ENCODE assay signal across 9 cellular contexts in the genomic region with DNA sequence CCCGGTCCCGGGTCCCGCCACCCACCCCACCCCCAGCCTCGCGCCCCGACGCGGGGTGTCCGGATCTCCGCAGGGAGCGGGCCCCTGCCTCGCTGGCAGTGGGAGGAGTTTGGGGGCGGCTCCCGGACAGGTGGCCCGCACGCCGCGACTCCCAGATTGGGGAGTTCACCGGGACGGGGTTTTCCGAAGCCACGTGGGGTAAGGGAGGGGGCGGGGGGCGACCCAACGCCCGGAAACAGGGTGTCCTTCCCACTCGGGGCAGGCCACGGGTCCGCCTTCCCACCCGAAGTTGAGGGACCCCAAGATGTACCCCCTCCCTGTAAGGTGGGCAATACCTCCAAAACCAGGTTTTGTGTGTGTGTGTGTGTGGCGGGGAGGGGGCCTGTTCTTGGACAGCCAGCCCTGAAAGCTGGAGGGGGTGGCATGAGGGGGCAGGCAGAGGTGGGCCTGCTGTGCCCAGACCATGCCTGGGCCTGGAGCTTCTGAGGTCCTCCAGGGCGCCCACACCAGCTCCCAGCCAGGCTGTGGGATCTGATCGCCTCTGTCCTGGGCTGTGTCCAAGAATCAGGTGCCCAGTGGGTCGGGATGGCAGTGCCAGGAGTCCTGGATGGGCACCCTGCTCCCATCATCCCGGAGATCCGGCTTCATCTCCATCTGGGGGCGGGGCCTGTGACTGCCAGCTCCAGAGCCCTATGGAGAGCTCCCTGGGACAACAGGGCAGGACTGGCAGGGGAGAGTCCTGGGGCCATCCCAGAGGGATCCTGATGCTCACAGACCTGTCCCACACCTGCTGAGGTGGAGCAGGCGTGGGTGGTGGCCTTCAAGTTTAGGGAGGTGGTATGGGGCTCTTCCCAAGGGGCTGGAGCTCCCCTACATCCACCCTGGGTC. TPM values are rescaled to one million over a fixed set of nuclear protein-coding genes. Genes with fewer than 3 reads are reported as not detected.
DNase-seq lines count a peak whose midpoint lies in the region; ATAC-seq lines count a peak whose summit lies in the region.
"Had no signal": no experiment of that assay in that cellular context is flagged by ENCODE, and none has a peak within 500 bp of the region (broad histone marks: within the 10 kb centered on the region; RNA-seq: fewer than 3 reads in every experiment).

No MANE protein-coding gene starts in this region.

- H3K27ac Mint-ChIP-seq in activated CD4-positive, alpha-beta memory T cell treated with anti-CD3 and anti-CD28 coated beads, Interleukin-2, amount 10 ng/mL, durations not matched to agents 7 days and 5 days: peak overlapping the region; percentile 40
- peak overlapping the region; percentile 94 for H3K27ac Mint-ChIP-seq in stimulated activated effector memory CD8-positive, alpha-beta T cell treated with anti-CD3 and anti-CD28 coated beads, Interleukin-12 subunit alpha, Interleukin-12 subunit beta, amount 100 ng/mL, for 72 hours

- no peaks in the 10 kb centered on the region for H3K9me3 Mint-ChIP-seq in activated CD4-positive, alpha-beta memory T cell treated with anti-CD3 and anti-CD28 coated beads, Interleukin-2, amount 10 ng/mL, durations not matched to agents 7 days and 5 days
- H3K9me3 Mint-ChIP-seq in stimulated activated effector memory CD8-positive, alpha-beta T cell treated with anti-CD3 and anti-CD28 coated beads, Interleukin-12 subunit alpha, Interleukin-12 subunit beta, amount 100 ng/mL, for 72 hours: no peaks in the 10 kb centered on the region

- in situ Hi-C loops in KBM-7 (cut with MboI; ENCODE audit: low pct_unique_long_range_greater_than_20kb, low sequenced_read_pairs): no loop called here

- H3K27me3 ChIP-seq in effector memory CD4-positive, alpha-beta T cell (replicated peaks; ENCODE audit: control insufficient read depth, insufficient read depth, low read length, poor library complexity, severe bottlenecking): no peaks in the 10 kb centered on the region

- H3K27ac ChIP-seq in effector memory CD4-positive, alpha-beta T cell (ENCODE audit: insufficient read depth, low read length, poor library complexity, severe bottlenecking): peak overlapping the region; percentile 85
- H3K27ac ChIP-seq in mesodermal cell (ENCODE audit: low read depth, low read length, severe bottlenecking): no peak overlapping the region

- H3K9me3 ChIP-seq in effector memory CD4-positive, alpha-beta T cell (ENCODE audit: control insufficient read depth, low read length): no peaks in the 10 kb centered on the region
- H3K9me3 ChIP-seq in mesodermal cell (ENCODE audit: control insufficient read depth, low read length): no peaks in the 10 kb centered on the region

- peaks cover 27% of the 10 kb centered on the region for H3K36me3 Mint-ChIP-seq in activated CD4-positive, alpha-beta memory T cell treated with anti-CD3 and anti-CD28 coated beads, Interleukin-2, amount 10 ng/mL, durations not matched to agents 7 days and 5 days (ENCODE audit: low read depth)
- peaks cover 57% of the 10 kb centered on the region for H3K36me3 Mint-ChIP-seq in stimulated activated effector memory CD8-positive, alpha-beta T cell treated with anti-CD3 and anti-CD28 coated beads, Interleukin-12 subunit alpha, Interleukin-12 subunit beta, amount 100 ng/mL, for 72 hours

- POLR2A ChIA-PET in activated CD4-positive, alpha-beta memory T cell treated with anti-CD3 and anti-CD28 coated beads, Interleukin-2, amount 10 ng/mL, durations not matched to agents 7 days and 5 days (lab: Charles Lee): interaction anchor here (0.9 to 10.2 kb wide), 12 partner anchors 8 to 56 kb away, joined by 3 to 69 read pairs (median 4); partner anchors contain the start of genes AFMID, TK1, TMC6 and TMC8

- peaks cover 7% of the 10 kb centered on the region for H3K36me3 ChIP-seq in effector memory CD4-positive, alpha-beta T cell (ENCODE audit: control insufficient read depth, insufficient read depth, low read length)
- H3K36me3 ChIP-seq in mesodermal cell (ENCODE audit: control insufficient read depth, insufficient read depth, low read length): peaks cover 14% of the 10 kb centered on the region

- peaks cover 46% of the 10 kb centered on the region for H3K4me1 Mint-ChIP-seq in activated CD4-positive, alpha-beta memory T cell treated with anti-CD3 and anti-CD28 coated beads, Interleukin-2, amount 10 ng/mL, durations not matched to agents 7 days and 5 days
- H3K4me1 Mint-ChIP-seq in stimulated activated effector memory CD8-positive, alpha-beta T cell treated with anti-CD3 and anti-CD28 coated beads, Interleukin-12 subunit alpha, Interleukin-12 subunit beta, amount 100 ng/mL, for 72 hours: peaks cover 53% of the 10 kb centered on the region

- H3K4me3 Mint-ChIP-seq in activated CD4-positive, alpha-beta memory T cell treated with anti-CD3 and anti-CD28 coated beads, Interleukin-2, amount 10 ng/mL, durations not matched to agents 7 days and 5 days: peak overlapping the region; percentile 64
- peak overlapping the region; percentile 69 for H3K4me3 Mint-ChIP-seq in stimulated activated effector memory CD8-positive, alpha-beta T cell treated with anti-CD3 and anti-CD28 coated beads, Interleukin-12 subunit alpha, Interleukin-12 subunit beta, amount 100 ng/mL, for 72 hours

- H3K27me3 Mint-ChIP-seq in activated CD4-positive, alpha-beta memory T cell treated with anti-CD3 and anti-CD28 coated beads, Interleukin-2, amount 10 ng/mL, durations not matched to agents 7 days and 5 days: no peaks in the 10 kb centered on the region

- H3K4me1 ChIP-seq in effector memory CD4-positive, alpha-beta T cell (ENCODE audit: control insufficient read depth, insufficient read depth, low read length, poor library complexity, severe bottlenecking): peaks cover 30% of the 10 kb centered on the region
- peaks cover 21% of the 10 kb centered on the region for H3K4me1 ChIP-seq in mesodermal cell (ENCODE audit: control insufficient read depth, insufficient read depth, low read length, poor library complexity, severe bottlenecking)

- CTCF ChIA-PET in activated CD4-positive, alpha-beta memory T cell treated with anti-CD3 and anti-CD28 coated beads, Interleukin-2, amount 10 ng/mL, durations not matched to agents 7 days and 5 days (lab: Charles Lee): interaction anchor here (1.0 to 1.8 kb wide), 2 partner anchors 39 to 152 kb away, joined by 3 to 5 read pairs; partner anchors contain the start of gene TMC8

- DNase-seq in COLO829 (ENCODE audit: low spot score) (peak; percentile 67), NCI-H146 (lab: John Stamatoyannopoulos, UW) (peak; percentile 45), KBM-7 (no peak)
- peak; percentile 44 for DNase-seq in activated CD4-positive, alpha-beta memory T cell treated with anti-CD3 and anti-CD28 coated beads, Interleukin-2, amount 10 ng/mL, durations not matched to agents 7 days and 5 days
- peak; percentile 59 to 65 (median 62) for DNase-seq in effector memory CD4-positive, alpha-beta T cell
- peak in 1 of 2 donors; percentile 70 for DNase-seq in stimulated activated effector memory CD8-positive, alpha-beta T cell treated with anti-CD3 and anti-CD28 coated beads, Interleukin-12 subunit alpha, Interleukin-12 subunit beta, amount 100 ng/mL, for 72 hours (ENCODE audit: low spot score in 2 of 2)

- 19 to 57% methylated on average over 6 to 18 of the region's 38 CpGs for WGBS in mesodermal cell (ENCODE audit: insufficient coverage in 2 of 2), 2 experiments

- H3K4me3 ChIP-seq in effector memory CD4-positive, alpha-beta T cell (ENCODE audit: insufficient read depth, low read depth, low read length, poor library complexity, severe bottlenecking): peak overlapping the region; percentile 57
- peak overlapping the region; percentile 58 for H3K4me3 ChIP-seq in mesodermal cell (ENCODE audit: extremely low read depth, insufficient read depth, low read length, poor library complexity, severe bottlenecking)

- ATAC-seq in GM21515 (IDR thresholded peaks at IDR 0.05; ENCODE audit: unreplicated experiment): peak; percentile 3
- ATAC-seq in stimulated activated effector memory CD8-positive, alpha-beta T cell treated with anti-CD3 and anti-CD28 coated beads, Interleukin-12 subunit alpha, Interleukin-12 subunit beta, amount 100 ng/mL, for 72 hours: peak; percentile 55

RNA-seq across cellular contexts. Expression of gene SYNGR2, which starts 0.8 kb away (rescaled TPM):
- total RNA-seq in activated CD4-positive, alpha-beta memory T cell treated with anti-CD3 and anti-CD28 coated beads, Interleukin-2, amount 10 ng/mL, durations not matched to agents 7 days and 5 days: 10 to 100 TPM; 63.6 to 64.0 TPM
- polyA plus RNA-seq in mesodermal cell (2013, experiment 1 of 2): 42.5 TPM
- 31.4 TPM for polyA plus RNA-seq in mesodermal cell (2013, experiment 2 of 2)

RNA-seq across cellular contexts. Expression of gene TK1, which starts 17.7 kb away (rescaled TPM):
- total RNA-seq in activated CD4-positive, alpha-beta memory T cell treated with anti-CD3 and anti-CD28 coated beads, Interleukin-2, amount 10 ng/mL, durations not matched to agents 7 days and 5 days: 100 to 1,000 TPM; 109 to 117 TPM
- 52.8 TPM for polyA plus RNA-seq in mesodermal cell (2013, experiment 1 of 2)
- polyA plus RNA-seq in mesodermal cell (2013, experiment 2 of 2): 44.5 TPM

RNA-seq across cellular contexts. Expression of gene AFMID, which starts 18.0 kb away (rescaled TPM):
- 10 to 100 TPM in 1 of 2 experiments, 1 to 10 TPM in 1; 9.2 to 14.0 TPM for total RNA-seq in activated CD4-positive, alpha-beta memory T cell treated with anti-CD3 and anti-CD28 coated beads, Interleukin-2, amount 10 ng/mL, durations not matched to agents 7 days and 5 days
- 58.0 TPM for polyA plus RNA-seq in mesodermal cell (2013, experiment 1 of 2)
- 43.6 TPM for polyA plus RNA-seq in mesodermal cell (2013, experiment 2 of 2)

RNA-seq across cellular contexts. Expression of gene C17orf99, which starts 23.0 kb away (rescaled TPM):
- not detected for total RNA-seq in activated CD4-positive, alpha-beta memory T cell treated with anti-CD3 and anti-CD28 coated beads, Interleukin-2, amount 10 ng/mL, durations not matched to agents 7 days and 5 days
- not detected for polyA plus RNA-seq in mesodermal cell (2013, experiment 1 of 2)
- not detected for polyA plus RNA-seq in mesodermal cell (2013, experiment 2 of 2)
- total RNA-seq: activated CD8-positive, alpha-beta memory T cell treated with anti-CD3 and anti-CD28 coated beads for 36 hours had no signal

RNA-seq across cellular contexts. Expression of gene TMC8, which starts 38.6 kb away (rescaled TPM):
- 100 to 1,000 TPM; 316 to 334 TPM for total RNA-seq in activated CD4-positive, alpha-beta memory T cell treated with anti-CD3 and anti-CD28 coated beads, Interleukin-2, amount 10 ng/mL, durations not matched to agents 7 days and 5 days
- 8.0 TPM for polyA plus RNA-seq in mesodermal cell (2013, experiment 1 of 2)
- polyA plus RNA-seq in mesodermal cell (2013, experiment 2 of 2): 5.5 TPM
